ENCODE assay signal across 30 cellular contexts in genomic region chr16:19242987-19243386, GRCh38. TPM values are rescaled to one million over a fixed set of nuclear protein-coding genes. Genes with fewer than 3 reads are reported as not detected.
"Had no signal": no experiment of that assay in that cellular context is flagged by ENCODE, and none has a peak within 500 bp of the region (broad histone marks: within the 10 kb centered on the region; RNA-seq: fewer than 3 reads in every experiment).

No MANE protein-coding gene starts in this region.

- H3K4me1 Mint-ChIP-seq: activated CD4-positive, alpha-beta T cell treated with anti-CD3 and anti-CD28 coated beads, Interleukin-2, amount 10 ng/mL, durations not matched to agents 24 days and 14 days; activated CD8-positive, alpha-beta memory T cell treated with anti-CD3 and anti-CD28 coated beads, Interleukin-2, amount 10 ng/mL, durations not matched to agents 7 days and 5 days; activated naive CD8-positive, alpha-beta T cell treated with anti-CD3 and anti-CD28 coated beads, Interleukin-2, amount 50 U/mL, for 24 hours; T-helper 17 cell had no signal

- H3K27me3 Mint-ChIP-seq: activated CD4-positive, alpha-beta T cell treated with anti-CD3 and anti-CD28 coated beads, Interleukin-2, amount 10 ng/mL, durations not matched to agents 24 days and 14 days; activated CD8-positive, alpha-beta memory T cell treated with anti-CD3 and anti-CD28 coated beads, Interleukin-2, amount 10 ng/mL, durations not matched to agents 7 days and 5 days; activated naive CD8-positive, alpha-beta T cell treated with anti-CD3 and anti-CD28 coated beads, Interleukin-2, amount 50 U/mL, for 24 hours; activated T-cell treated with anti-CD3 and anti-CD28 coated beads, Interleukin-2, amount 50 U/mL, for 24 hours; T-helper 17 cell had no signal

- H3K9me3 ChIP-seq: ascending aorta, body of pancreas had no signal

- H3K4me3 Mint-ChIP-seq: activated CD4-positive, alpha-beta T cell treated with anti-CD3 and anti-CD28 coated beads, Interleukin-2, amount 10 ng/mL, durations not matched to agents 24 days and 14 days; activated CD8-positive, alpha-beta memory T cell treated with anti-CD3 and anti-CD28 coated beads, Interleukin-2, amount 10 ng/mL, durations not matched to agents 7 days and 5 days; activated naive CD8-positive, alpha-beta T cell treated with anti-CD3 and anti-CD28 coated beads, Interleukin-2, amount 50 U/mL, for 24 hours; activated T-cell treated with anti-CD3 and anti-CD28 coated beads, Interleukin-2, amount 50 U/mL, for 24 hours; T-helper 17 cell; WTC11 had no signal

- H3K4me1 ChIP-seq: ascending aorta had no signal

- H3K36me3 Mint-ChIP-seq: activated CD8-positive, alpha-beta memory T cell treated with anti-CD3 and anti-CD28 coated beads, Interleukin-2, amount 10 ng/mL, durations not matched to agents 7 days and 5 days; activated naive CD4-positive, alpha-beta T cell treated with anti-CD3 and anti-CD28 coated beads, Interleukin-2, amount 50 U/mL, for 72 hours; WTC11 had no signal

- H3K36me3 ChIP-seq: ascending aorta had no signal

- H3K27me3 ChIP-seq: ascending aorta, body of pancreas had no signal

- H3K4me3 ChIP-seq: ascending aorta, body of pancreas had no signal

- DNase-seq: activated CD4-positive, alpha-beta T cell treated with anti-CD3 and anti-CD28 coated beads, Interleukin-2, amount 10 ng/mL, durations not matched to agents 24 days and 14 days; activated CD4-positive, alpha-beta T cell treated with anti-CD3 and anti-CD28 coated beads, Interleukin-2, amount 50 U/mL, for 48 hours; activated CD4-positive, CD25-positive, alpha-beta regulatory T cell treated with anti-CD3 and anti-CD28 coated beads, Interleukin-2, amount 50 U/mL, for 72 hours; activated CD8-positive, alpha-beta memory T cell treated with anti-CD3 and anti-CD28 coated beads, Interleukin-2, amount 10 ng/mL, durations not matched to agents 7 days and 5 days; activated effector memory CD4-positive, alpha-beta T cell treated with anti-CD3 and anti-CD28 coated beads, Interleukin-2, amount 50 U/mL, for 16 hours; activated naive CD4-positive, alpha-beta T cell treated with Interleukin-2 at 50 U/mL for 16 hours; activated naive CD8-positive, alpha-beta T cell treated with anti-CD3 and anti-CD28 coated beads, Interleukin-2, amount 50 U/mL, for 24 hours; activated T-cell treated with anti-CD3 and anti-CD28 coated beads, Interleukin-2, amount 50 U/mL, for 24 hours; amniotic stem cell; body of pancreas; central memory CD4-positive, alpha-beta T cell; NCI-H1092 treated with DMSO at 0.1 percent for 48 hours; NCI-H1417 treated with DMSO at 0.1 percent for 48 hours; NCI-H187; NCI-H2081; NCI-H446; NCI-H526; NK-92 treated with Interleukin-12 subunit alpha and Interleukin-12 subunit beta, amount 100 ng/mL, for 24 hours; OCI-M1; SHP77 treated with DMSO at 0.1 percent for 48 hours; T-helper 17 cell; T-helper 9 cell had no signal

- H3K27ac ChIP-seq: ascending aorta, body of pancreas had no signal

- ATAC-seq: activated CD8-positive, alpha-beta memory T cell treated with anti-CD3 and anti-CD28 coated beads, Interleukin-2, amount 10 ng/mL, durations not matched to agents 7 days and 5 days; activated naive CD4-positive, alpha-beta T cell treated with anti-CD3 and anti-CD28 coated beads, Interleukin-2, amount 50 U/mL, for 72 hours; activated naive CD8-positive, alpha-beta T cell treated with anti-CD3 and anti-CD28 coated beads, Interleukin-2, amount 50 U/mL, for 24 hours; body of pancreas; T-helper 17 cell; WTC11 had no signal

- H3K27ac Mint-ChIP-seq: activated CD4-positive, alpha-beta T cell treated with anti-CD3 and anti-CD28 coated beads, Interleukin-2, amount 10 ng/mL, durations not matched to agents 24 days and 14 days; activated CD8-positive, alpha-beta memory T cell treated with anti-CD3 and anti-CD28 coated beads, Interleukin-2, amount 10 ng/mL, durations not matched to agents 7 days and 5 days; activated naive CD8-positive, alpha-beta T cell treated with anti-CD3 and anti-CD28 coated beads, Interleukin-2, amount 50 U/mL, for 24 hours; activated T-cell treated with anti-CD3 and anti-CD28 coated beads, Interleukin-2, amount 50 U/mL, for 24 hours; T-helper 17 cell; WTC11 had no signal

RNA-seq across cellular contexts. Expression of gene CLEC19A, which starts 42.5 kb away (rescaled TPM):
- total RNA-seq: activated CD4-positive, alpha-beta T cell treated with anti-CD3 and anti-CD28 coated beads, Interleukin-2, amount 10 ng/mL, durations not matched to agents 24 days and 14 days; activated CD8-positive, alpha-beta memory T cell treated with anti-CD3 and anti-CD28 coated beads, Interleukin-2, amount 10 ng/mL, durations not matched to agents 7 days and 5 days; activated naive CD4-positive, alpha-beta T cell treated with anti-CD3 and anti-CD28 coated beads, Interleukin-2, amount 50 U/mL, for 72 hours; ascending aorta; body of pancreas; bronchial epithelial cell; chondrocyte; LHCN-M2; M059J; SK-MEL-5; T-helper 17 cell had no signal
